Comparison of ENCODE assay signal across 8 cellular contexts in genomic region chr1:172826096-172826741, GRCh38.
DNase-seq lines count a peak whose midpoint lies in the region; ATAC-seq and TF ChIP-seq lines count a peak whose summit lies in the region.

No MANE protein-coding gene starts in this region.

- peak overlapping the region; percentile 87 for H3K27ac ChIP-seq in DND-41 (ENCODE audit: low read length)
- peak overlapping the region; percentile 52 to 80 for H3K27ac ChIP-seq in mucosa of rectum (ENCODE audit: low read depth in 2 of 2, low read length in 2 of 2)

- no peaks in the 10 kb centered on the region for H3K36me3 ChIP-seq in DND-41 (ENCODE audit: insufficient read depth, low read length)
- H3K36me3 ChIP-seq in mucosa of rectum (ENCODE audit: control insufficient read depth in 2 of 2, insufficient read depth in 2 of 2, low read length in 2 of 2), result no peaks in the 10 kb centered on the region

- H3K27me3 ChIP-seq in DND-41 (ENCODE audit: insufficient read depth, low read length, poor library complexity) (no peaks in the 10 kb centered on the region), mucosa of rectum (ENCODE audit: control insufficient read depth in 2 of 2, insufficient read depth in 2 of 2, low read length in 2 of 2) (no peaks in the 10 kb centered on the region)

- H4K20me1 ChIP-seq in DND-41 (ENCODE audit: insufficient read depth, low read length), result no peaks in the 10 kb centered on the region

- no peak overlapping the region for H3K4me3 ChIP-seq in DND-41 (ENCODE audit: low read depth in 1 of 2, low read length in 2 of 2)
- peak overlapping the region; percentile 37 to 51 for H3K4me3 ChIP-seq in mucosa of rectum (ENCODE audit: low read length in 2 of 2)

- H3K4me1 Mint-ChIP-seq in HFFc6 (ENCODE audit: low read depth) (peaks cover 28% of the 10 kb centered on the region), endothelial cell (ENCODE audit: unreplicated experiment) (no peaks in the 10 kb centered on the region)

- H3K4me1 ChIP-seq in DND-41 (ENCODE audit: insufficient read depth, low read length) (peaks cover 62% of the 10 kb centered on the region), mucosa of rectum (ENCODE audit: control insufficient read depth in 2 of 2, insufficient read depth in 2 of 2, low read length in 2 of 2) (peaks cover 0 to 9% of the 10 kb centered on the region in 2 donors)

- no peaks in the 10 kb centered on the region for H3K9me3 ChIP-seq in DND-41 (ENCODE audit: insufficient read depth, low read length, severe bottlenecking)
- H3K9me3 ChIP-seq in mucosa of rectum (ENCODE audit: control insufficient read depth in 2 of 2, low read length in 2 of 2), result no peaks in the 10 kb centered on the region

- TF ChIP-seq CTCF in DND-41 (IDR thresholded peaks at IDR 0.05; ENCODE audit: borderline replicate concordance, extremely low read depth, low read length, poor library complexity, severe bottlenecking), result peak; percentile 83
- peak; percentile 88 for TF ChIP-seq CTCF in HFFc6 (IDR thresholded peaks at IDR 0.05)
- peak; percentile 54 for TF ChIP-seq CTCF in endothelial cell (IDR thresholded peaks at IDR 0.05; ENCODE audit: unreplicated experiment)

- H2AFZ ChIP-seq in DND-41 (ENCODE audit: low read depth, low read length), result no peak overlapping the region

- H3K4me3 Mint-ChIP-seq in HFFc6 (no peak overlapping the region), endothelial cell (ENCODE audit: unreplicated experiment) (no peak overlapping the region)

- H3K9me3 Mint-ChIP-seq in HFFc6 (no peaks in the 10 kb centered on the region), endothelial cell (ENCODE audit: unreplicated experiment) (no peaks in the 10 kb centered on the region)

- no peaks in the 10 kb centered on the region for H3K79me2 ChIP-seq in DND-41 (ENCODE audit: insufficient read depth, low read length)

- peak overlapping the region; percentile 3 for H3K4me2 ChIP-seq in DND-41 (ENCODE audit: insufficient read depth, low read length)

- H3K27me3 Mint-ChIP-seq in HFFc6 (ENCODE audit: insufficient read depth), result no peaks in the 10 kb centered on the region
- H3K27me3 Mint-ChIP-seq in endothelial cell (ENCODE audit: unreplicated experiment), result no peaks in the 10 kb centered on the region

- peak overlapping the region; percentile 25; the same call in 1 of the 2 replicates for H3K9ac ChIP-seq in DND-41 (ENCODE audit: low read depth, low read length)
- H3K9ac ChIP-seq in mucosa of rectum (ENCODE audit: low read depth in 1 of 2, low read length in 2 of 2), result peak overlapping the region; percentile 10 to 12

- DNase-seq in DND-41, result peak; percentile 49
- DNase-seq in HFFc6, result peak; percentile 89
- peak; percentile 27 for DNase-seq in RPMI8226
- DNase-seq in endothelial cell (ENCODE audit: low spot score), result no peak
- no peak for DNase-seq in GM19238 (ENCODE audit: insufficient read length, low spot score)

- ATAC-seq in DND-41 (ENCODE audit: insufficient read depth, low read depth), result peak; percentile 24; the same call in 2 of the 3 replicates
- ATAC-seq in HG02623 (IDR thresholded peaks at IDR 0.05; ENCODE audit: unreplicated experiment), result no peak
- no peak for ATAC-seq in GM18858 (IDR thresholded peaks at IDR 0.05; ENCODE audit: unreplicated experiment)

- H3K36me3 Mint-ChIP-seq in HFFc6 (ENCODE audit: low read depth) (peaks cover 12% of the 10 kb centered on the region; the same call in 1 of the 2 replicates), endothelial cell (ENCODE audit: low read depth, unreplicated experiment) (no peaks in the 10 kb centered on the region)

- H3K27ac Mint-ChIP-seq in HFFc6 (no peak overlapping the region), endothelial cell (ENCODE audit: unreplicated experiment) (no peak overlapping the region)

Comparison
In these comparisons a context has a peak if more than half of its experiments do, and no peak if none do; other contexts are left out.
1. DNase-seq: peak in DND-41 (single experiment), HFFc6 (single experiment) and RPMI8226 (single experiment); none in endothelial cell (single experiment) and GM19238 (single experiment).
2. H3K4me3 ChIP-seq: peak in mucosa of rectum (2 of 2); none in DND-41 (0 of 2).
3. Peak in every context shown above with its lines, with median percentiles within 50 percentile points of each other: CTCF ChIP-seq.